10 cellular contexts compared by ENCODE assay signal in the genomic region with DNA sequence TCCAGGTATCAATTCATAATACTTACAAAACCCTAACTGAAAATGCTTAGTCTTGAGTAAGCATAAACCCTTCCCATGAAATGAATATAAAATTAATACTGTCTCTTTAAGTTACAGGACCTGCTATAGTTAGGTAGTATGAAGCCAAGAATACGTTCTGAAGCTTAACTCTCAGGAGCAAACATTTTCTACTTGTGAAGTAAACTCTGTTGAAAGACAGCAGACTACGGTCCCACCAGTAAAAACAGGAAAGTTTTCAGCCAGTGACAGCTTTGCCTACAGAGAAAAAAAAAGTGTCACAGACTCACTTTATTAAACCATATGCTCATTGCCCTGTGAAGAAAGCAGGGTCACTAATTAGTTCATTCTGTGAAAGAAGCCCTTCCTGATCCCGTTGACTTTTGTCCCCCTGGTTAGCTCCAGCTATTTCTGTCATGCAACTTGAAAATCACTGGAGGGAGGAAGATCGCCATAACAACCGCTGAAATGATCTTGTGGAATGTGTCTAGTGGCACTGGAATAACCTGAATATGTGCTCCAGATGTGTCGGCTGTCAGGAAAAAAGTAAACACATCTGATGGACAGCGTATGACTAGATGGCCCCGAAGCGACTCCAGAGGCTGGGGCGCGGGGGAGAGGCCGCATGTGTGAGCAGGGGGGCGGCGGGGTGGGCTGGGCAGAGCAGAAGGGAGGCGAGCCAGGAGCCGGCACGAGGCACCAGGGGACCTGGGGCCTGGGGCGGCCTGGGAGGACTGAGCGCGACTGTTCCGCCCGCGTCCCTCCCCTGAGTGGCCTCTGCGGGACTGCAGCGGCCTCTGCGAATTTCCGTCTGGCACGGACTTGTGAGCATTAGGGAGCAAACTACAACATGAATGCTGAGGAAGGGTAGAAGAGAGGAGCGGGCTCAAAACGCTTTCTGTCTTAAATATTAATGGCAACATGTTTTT. TPM values are rescaled to one million over a fixed set of nuclear protein-coding genes. Genes with fewer than 3 reads are reported as not detected.
DNase-seq lines count a peak whose midpoint lies in the region; ATAC-seq and TF ChIP-seq lines count a peak whose summit lies in the region.
"Had no signal": no experiment of that assay in that cellular context is flagged by ENCODE, and none has a peak within 500 bp of the region (broad histone marks: within the 10 kb centered on the region; RNA-seq: fewer than 3 reads in every experiment).

No MANE protein-coding gene starts in this region.

- H3K4me1 Mint-ChIP-seq in glutamatergic neuron (ENCODE audit: low read depth, unreplicated experiment) = peaks cover 29% of the 10 kb centered on the region
- peaks cover 85% of the 10 kb centered on the region for H3K4me1 Mint-ChIP-seq in osteocyte (ENCODE audit: unreplicated experiment)
- H3K4me1 Mint-ChIP-seq in activated T-cell treated with anti-CD3 and anti-CD28 coated beads, Interleukin-2, amount 50 U/mL, for 72 hours (ENCODE audit: low read depth) = no peaks in the 10 kb centered on the region
- H3K4me1 Mint-ChIP-seq: naive B cell had no signal

- H3K36me3 Mint-ChIP-seq in glutamatergic neuron (ENCODE audit: unreplicated experiment) (no peaks in the 10 kb centered on the region), osteocyte (ENCODE audit: unreplicated experiment) (peaks cover 6% of the 10 kb centered on the region)
- H3K36me3 Mint-ChIP-seq in activated T-cell treated with anti-CD3 and anti-CD28 coated beads, Interleukin-2, amount 50 U/mL, for 72 hours (ENCODE audit: insufficient read depth in 2 of 2) = peaks cover 0 to 1% of the 10 kb centered on the region in 2 donors
- H3K36me3 Mint-ChIP-seq: naive B cell had no signal

- WGBS in SK-N-SH (ENCODE audit: low lambda C conversion rate) = 23% methylated on average over 17 of the region's 30 CpGs

- peak in 1 of 2 experiments; percentile 22; a peak in 1 of 4 replicates for TF ChIP-seq EP300 in SK-N-SH (IDR thresholded peaks at IDR 0.05; ENCODE audit: borderline replicate concordance in 1 of 2, low read depth in 1 of 2, low read length in 1 of 2)

- in situ Hi-C loops in Caki2 (cut with HindIII; ENCODE audit: low pct_unique_long_range_greater_than_20kb, low sequenced_read_pairs) = no loop called here

- TF ChIP-seq CTCF in SK-N-SH (IDR thresholded peaks at IDR 0.05) (no peak), glutamatergic neuron (IDR thresholded peaks at IDR 0.05; ENCODE audit: partially characterized antibody, unreplicated experiment) (no peak), osteocyte (IDR thresholded peaks at IDR 0.05) (no peak)

- no peak for ATAC-seq in GM21737 (IDR thresholded peaks at IDR 0.05; ENCODE audit: unreplicated experiment)
- ATAC-seq in activated T-cell treated with anti-CD3 and anti-CD28 coated beads, Interleukin-2, amount 50 U/mL, for 72 hours (replicated peaks in 1 of 2) = no peak

- no peaks in the 10 kb centered on the region for H3K36me3 ChIP-seq in SK-N-SH (replicated peaks in 1 of 2; ENCODE audit: control insufficient read depth in 1 of 2, insufficient read depth in 2 of 2, low read length in 1 of 2)

- DNase-seq in Caki2 (ENCODE audit: low read depth) = peak; percentile 72
- DNase-seq in SK-N-SH = peak; percentile 78
- peak; percentile 67 for DNase-seq in glutamatergic neuron
- DNase-seq in osteocyte (ENCODE audit: extremely low spot score, unreplicated experiment) = peak; percentile 85
- DNase-seq in activated T-cell treated with anti-CD3 and anti-CD28 coated beads, Interleukin-2, amount 50 U/mL, for 72 hours = no peak
- no peak for DNase-seq in cerebellum (ENCODE audit: low spot score)
- DNase-seq in SIG-M5 (lab: John Stamatoyannopoulos, UW) = no peak
- DNase-seq: naive B cell had no signal

- peaks cover 16 to 24% of the 10 kb centered on the region in 2 experiments for H3K4me1 ChIP-seq in SK-N-SH (ENCODE audit: control insufficient read depth in 1 of 2, insufficient read depth in 2 of 2, low read depth in 1 of 2, low read length in 1 of 2)

- POLR2A ChIA-PET in SK-N-SH (lab: Yijun Ruan, JAX) = no interaction called here

- peaks cover 26% of the 10 kb centered on the region for H3F3A ChIP-seq in SK-N-SH (replicated peaks; ENCODE audit: insufficient read depth)

- CTCF ChIA-PET in SK-N-SH (lab: Yijun Ruan, JAX) = interaction anchor here (1.1 kb wide), 1 partner anchor 13 kb away, joined by 3 read pairs; no protein-coding TSS in a partner anchor

- peaks cover 48% of the 10 kb centered on the region for H3K79me2 ChIP-seq in SK-N-SH (ENCODE audit: insufficient read depth)

- H3K4me2 ChIP-seq in SK-N-SH = peak overlapping the region; percentile 82

- peak overlapping the region; percentile 37 to 46; a peak in 3 of 4 replicates for H3K4me3 ChIP-seq in SK-N-SH (ENCODE audit: low read depth in 2 of 2, low read length in 1 of 2)

- H3K4me3 Mint-ChIP-seq in glutamatergic neuron (ENCODE audit: unreplicated experiment) = peak overlapping the region; percentile 72
- H3K4me3 Mint-ChIP-seq in osteocyte (ENCODE audit: unreplicated experiment) = peak overlapping the region; percentile 67
- H3K4me3 Mint-ChIP-seq in activated T-cell treated with anti-CD3 and anti-CD28 coated beads, Interleukin-2, amount 50 U/mL, for 72 hours = no peak overlapping the region
- H3K4me3 Mint-ChIP-seq: naive B cell had no signal

- H3K9me3 Mint-ChIP-seq in glutamatergic neuron (ENCODE audit: unreplicated experiment) (no peaks in the 10 kb centered on the region), osteocyte (ENCODE audit: unreplicated experiment) (peaks cover 8% of the 10 kb centered on the region)
- peaks cover 2 to 3% of the 10 kb centered on the region in 2 donors for H3K9me3 Mint-ChIP-seq in activated T-cell treated with anti-CD3 and anti-CD28 coated beads, Interleukin-2, amount 50 U/mL, for 72 hours

- H3K27ac ChIP-seq in SK-N-SH (ENCODE audit: low read depth in 2 of 2, low read length in 1 of 2) = peak overlapping the region; percentile 57 to 60

- H3K27me3 Mint-ChIP-seq in glutamatergic neuron (ENCODE audit: unreplicated experiment) (no peaks in the 10 kb centered on the region), osteocyte (ENCODE audit: unreplicated experiment) (no peaks in the 10 kb centered on the region)
- H3K27me3 Mint-ChIP-seq in activated T-cell treated with anti-CD3 and anti-CD28 coated beads, Interleukin-2, amount 50 U/mL, for 72 hours (ENCODE audit: low read depth) = no peaks in the 10 kb centered on the region

- H2AFZ ChIP-seq in SK-N-SH (ENCODE audit: low read depth) = peak overlapping the region; percentile 68

- H3K27me3 ChIP-seq in SK-N-SH (ENCODE audit: insufficient read depth) = no peaks in the 10 kb centered on the region

- H3K9me3 ChIP-seq in SK-N-SH = no peaks in the 10 kb centered on the region

- H4K20me1 ChIP-seq in SK-N-SH (ENCODE audit: insufficient read depth) = no peaks in the 10 kb centered on the region

- H3K9ac ChIP-seq in SK-N-SH = peak overlapping the region; percentile 13; the same call in 1 of the 2 replicates

- H3K27ac Mint-ChIP-seq in glutamatergic neuron (ENCODE audit: unreplicated experiment) = peak overlapping the region; percentile 22
- peak overlapping the region; percentile 94 for H3K27ac Mint-ChIP-seq in osteocyte (ENCODE audit: unreplicated experiment)
- no peak overlapping the region for H3K27ac Mint-ChIP-seq in activated T-cell treated with anti-CD3 and anti-CD28 coated beads, Interleukin-2, amount 50 U/mL, for 72 hours
- H3K27ac Mint-ChIP-seq: naive B cell had no signal

- H3K9me2 ChIP-seq in SK-N-SH = no peaks in the 10 kb centered on the region

- no peak for TF ChIP-seq RAD21 in SK-N-SH (IDR thresholded peaks at IDR 0.05; ENCODE audit: low read length)

TF ChIP-seq in SK-N-SH, 30 proteins besides CTCF, POLR2A, EP300 and RAD21:
- TF ChIP-seq FOSL2 (IDR thresholded peaks at IDR 0.05; ENCODE audit: borderline replicate concordance, low read depth) (no peak), SIN3A (IDR thresholded peaks at IDR 0.05; ENCODE audit: borderline replicate concordance, low read depth, low read length) (0 out of 2 replicates have a peak, but pooled peaks have one; percentile 24), ELF1 (IDR thresholded peaks at IDR 0.05) (no peak), RCOR1 (IDR thresholded peaks at IDR 0.05; ENCODE audit: low read length) (0 out of 2 replicates have a peak, but pooled peaks have one; percentile 43), TCF12 (IDR thresholded peaks at IDR 0.05) (peak; percentile 58)
- TF ChIP-seq, protein P1, sequence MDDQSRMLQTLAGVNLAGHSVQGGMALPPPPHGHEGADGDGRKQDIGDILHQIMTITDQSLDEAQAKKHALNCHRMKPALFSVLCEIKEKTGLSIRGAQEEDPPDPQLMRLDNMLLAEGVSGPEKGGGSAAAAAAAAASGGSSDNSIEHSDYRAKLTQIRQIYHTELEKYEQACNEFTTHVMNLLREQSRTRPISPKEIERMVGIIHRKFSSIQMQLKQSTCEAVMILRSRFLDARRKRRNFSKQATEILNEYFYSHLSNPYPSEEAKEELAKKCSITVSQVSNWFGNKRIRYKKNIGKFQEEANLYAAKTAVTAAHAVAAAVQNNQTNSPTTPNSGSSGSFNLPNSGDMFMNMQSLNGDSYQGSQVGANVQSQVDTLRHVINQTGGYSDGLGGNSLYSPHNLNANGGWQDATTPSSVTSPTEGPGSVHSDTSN (IDR thresholded peaks at IDR 0.05) = peak; percentile 44

RNA-seq across cellular contexts. Expression of a gene that starts 41.9 kb away (rescaled TPM):
- total RNA-seq in Caki2 (2014; rRNA removed; shearing (Covaris generic); ENCODE audit: low replicate concordance) = 0.12 and 1.3 TPM in 2 replicates
- 8.8 and 9.6 TPM in 2 replicates for polyA plus RNA-seq in SK-N-SH (2012; rRNA removed)
- 6.6 and 7.3 TPM in 2 replicates for polyA plus RNA-seq in SK-N-SH (2012; cell fraction: cytosol; rRNA removed)
- polyA plus RNA-seq in SK-N-SH (2012; cell fraction: nucleus; rRNA removed) = 13.2 and 19.0 TPM in 2 replicates
- total RNA-seq in glutamatergic neuron (ENCODE audit: unreplicated experiment) (15.2 TPM), osteocyte (66.2 and 66.5 TPM in 2 replicates), cerebellum (5.2 TPM)
- total RNA-seq in activated T-cell treated with anti-CD3 and anti-CD28 coated beads, Interleukin-2, amount 50 U/mL, for 72 hours = under 1 TPM in 1 of 2 donors, not detected in 1; 0.32 TPM
- total RNA-seq: HT-29 had no signal

Comparison
In these comparisons a context has a peak if more than half of its experiments do, and no peak if none do; other contexts are left out.
1. DNase-seq: peak in Caki2 (single experiment), SK-N-SH (single experiment), glutamatergic neuron (single experiment) and osteocyte (single experiment); none in activated T-cell treated with anti-CD3 and anti-CD28 coated beads, Interleukin-2, amount 50 U/mL, for 72 hours (0 of 2), cerebellum (single experiment) and SIG-M5 (single experiment).
2. H3K4me3 Mint-ChIP-seq: peak in glutamatergic neuron (single experiment) and osteocyte (single experiment); none in activated T-cell treated with anti-CD3 and anti-CD28 coated beads, Interleukin-2, amount 50 U/mL, for 72 hours (0 of 2).